Comparison of ENCODE assay signal across 1 cellular context in the genomic region with DNA sequence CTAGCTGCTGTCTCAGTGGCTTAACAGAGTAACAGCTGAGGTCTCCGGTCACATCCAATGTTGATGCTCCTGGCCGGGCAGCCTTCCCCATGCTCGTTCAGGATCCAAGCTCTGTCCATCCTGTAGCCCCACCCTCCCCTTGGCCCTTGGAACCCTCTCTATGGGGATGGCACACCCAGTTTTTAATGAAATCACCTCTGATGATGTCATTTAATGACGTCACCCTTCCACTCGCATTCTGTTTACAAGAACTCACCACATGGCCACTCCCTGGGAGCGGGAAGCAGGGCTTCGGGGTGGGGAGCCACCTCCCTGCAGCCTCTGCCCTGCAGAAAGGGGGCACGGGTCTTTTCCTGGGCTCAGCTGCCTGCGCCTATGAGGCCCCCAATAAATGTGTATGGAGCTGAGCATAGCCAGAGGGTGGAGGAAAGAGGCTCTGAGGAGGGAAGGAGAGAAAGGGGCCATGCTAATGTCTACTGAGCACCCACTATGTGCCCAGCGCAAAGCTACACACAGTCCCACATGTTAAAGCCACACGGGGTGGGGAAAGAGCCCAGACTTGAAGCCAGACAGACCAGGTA.
TF ChIP-seq lines count a peak whose summit lies in the region.

No MANE protein-coding gene starts in this region.

TF ChIP-seq in HEK293, 187 proteins besides CTCF, POLR2A, EP300 and RAD21 (continued from another document and continues in another):
- TF ChIP-seq ZNF518A (tag by site-specific recombination; conservative IDR thresholded peaks at IDR 0.05; ENCODE audit: low read depth) (0 out of 2 replicates have a peak, but pooled peaks have one; percentile 35), ZNF174 (tag by site-specific recombination; IDR thresholded peaks at IDR 0.05) (no peak), KLF16 (tag by site-specific recombination; IDR thresholded peaks at IDR 0.05) (0 out of 2 replicates have a peak, but pooled peaks have one; percentile 50), ZBTB21 (tag by site-specific recombination; IDR thresholded peaks at IDR 0.05) (peak; percentile 96), BCL11A (tag by site-specific recombination; IDR thresholded peaks at IDR 0.05; ENCODE audit: low read depth) (no peak), PRDM10 (tag by site-specific recombination; IDR thresholded peaks at IDR 0.05) (peak; percentile 34), ZNF248 (tag by site-specific recombination; IDR thresholded peaks at IDR 0.05) (no peak), ZNF423 (tag by site-specific recombination; IDR thresholded peaks at IDR 0.05) (no peak), ZNF660 (tag by site-specific recombination; IDR thresholded peaks at IDR 0.05) (no peak; the same call in 1 of the 2 replicates), ZNF777 (tag by site-specific recombination; IDR thresholded peaks at IDR 0.05; ENCODE audit: borderline replicate concordance) (no peak), ZNF292 (tag by site-specific recombination; IDR thresholded peaks at IDR 0.05; ENCODE audit: borderline replicate concordance, low read depth) (no peak), SP3 (tag by site-specific recombination; IDR thresholded peaks at IDR 0.05) (peak; percentile 59), ZNF24 (tag by site-specific recombination; IDR thresholded peaks at IDR 0.05) (0 out of 2 replicates have a peak, but pooled peaks have one; percentile 29), ZNF837 (tag by site-specific recombination; IDR thresholded peaks at IDR 0.05) (no peak), ZNF366 (tag by site-specific recombination; conservative IDR thresholded peaks at IDR 0.05) (peak; percentile 89), SALL2 (tag by site-specific recombination; IDR thresholded peaks at IDR 0.05; ENCODE audit: borderline replicate concordance) (no peak), ZNF184 (tag by site-specific recombination; IDR thresholded peaks at IDR 0.05) (0 out of 2 replicates have a peak, but pooled peaks have one; percentile 48), RBAK (tag by site-specific recombination; IDR thresholded peaks at IDR 0.05) (no peak), TRIM28 (IDR thresholded peaks at IDR 0.05; ENCODE audit: borderline replicate concordance, low read length) (no peak), KLF8 (tag by site-specific recombination; IDR thresholded peaks at IDR 0.05) (0 out of 2 replicates have a peak, but pooled peaks have one; percentile 39), ATF2 (tag by site-specific recombination; IDR thresholded peaks at IDR 0.05; ENCODE audit: low read depth) (peak; percentile 98), ZNF221 (tag by site-specific recombination; IDR thresholded peaks at IDR 0.05; ENCODE audit: borderline replicate concordance) (no peak), ZBTB48 (tag by site-specific recombination; IDR thresholded peaks at IDR 0.05) (no peak), MZF1 (tag by site-specific recombination; IDR thresholded peaks at IDR 0.05; ENCODE audit: borderline replicate concordance) (no peak), ZNF280C (tag by site-specific recombination; IDR thresholded peaks at IDR 0.05) (no peak), HOXC10 (CRISPR knock-in tag; IDR thresholded peaks at IDR 0.05) (no peak), ZFP69B (tag by site-specific recombination; IDR thresholded peaks at IDR 0.05) (0 out of 2 replicates have a peak, but pooled peaks have one; percentile 23), ZNF785 (tag by site-specific recombination; IDR thresholded peaks at IDR 0.05) (no peak), KLF1 (tag by site-specific recombination; IDR thresholded peaks at IDR 0.05) (peak; percentile 95), ZSCAN23 (tag by site-specific recombination; IDR thresholded peaks at IDR 0.05) (0 out of 2 replicates have a peak, but pooled peaks have one; percentile 32), ZNF155 (tag by site-specific recombination; IDR thresholded peaks at IDR 0.05) (no peak), ZNF530 (tag by site-specific recombination; IDR thresholded peaks at IDR 0.05; ENCODE audit: low read depth) (no peak), ZXDB (tag by site-specific recombination; IDR thresholded peaks at IDR 0.05) (no peak)
- TF ChIP-seq, protein P1, sequence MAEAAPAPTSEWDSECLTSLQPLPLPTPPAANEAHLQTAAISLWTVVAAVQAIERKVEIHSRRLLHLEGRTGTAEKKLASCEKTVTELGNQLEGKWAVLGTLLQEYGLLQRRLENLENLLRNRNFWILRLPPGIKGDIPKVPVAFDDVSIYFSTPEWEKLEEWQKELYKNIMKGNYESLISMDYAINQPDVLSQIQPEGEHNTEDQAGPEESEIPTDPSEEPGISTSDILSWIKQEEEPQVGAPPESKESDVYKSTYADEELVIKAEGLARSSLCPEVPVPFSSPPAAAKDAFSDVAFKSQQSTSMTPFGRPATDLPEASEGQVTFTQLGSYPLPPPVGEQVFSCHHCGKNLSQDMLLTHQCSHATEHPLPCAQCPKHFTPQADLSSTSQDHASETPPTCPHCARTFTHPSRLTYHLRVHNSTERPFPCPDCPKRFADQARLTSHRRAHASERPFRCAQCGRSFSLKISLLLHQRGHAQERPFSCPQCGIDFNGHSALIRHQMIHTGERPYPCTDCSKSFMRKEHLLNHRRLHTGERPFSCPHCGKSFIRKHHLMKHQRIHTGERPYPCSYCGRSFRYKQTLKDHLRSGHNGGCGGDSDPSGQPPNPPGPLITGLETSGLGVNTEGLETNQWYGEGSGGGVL (tag by site-specific recombination; IDR thresholded peaks at IDR 0.05), result peak; percentile 72
- TF ChIP-seq, protein P2, sequence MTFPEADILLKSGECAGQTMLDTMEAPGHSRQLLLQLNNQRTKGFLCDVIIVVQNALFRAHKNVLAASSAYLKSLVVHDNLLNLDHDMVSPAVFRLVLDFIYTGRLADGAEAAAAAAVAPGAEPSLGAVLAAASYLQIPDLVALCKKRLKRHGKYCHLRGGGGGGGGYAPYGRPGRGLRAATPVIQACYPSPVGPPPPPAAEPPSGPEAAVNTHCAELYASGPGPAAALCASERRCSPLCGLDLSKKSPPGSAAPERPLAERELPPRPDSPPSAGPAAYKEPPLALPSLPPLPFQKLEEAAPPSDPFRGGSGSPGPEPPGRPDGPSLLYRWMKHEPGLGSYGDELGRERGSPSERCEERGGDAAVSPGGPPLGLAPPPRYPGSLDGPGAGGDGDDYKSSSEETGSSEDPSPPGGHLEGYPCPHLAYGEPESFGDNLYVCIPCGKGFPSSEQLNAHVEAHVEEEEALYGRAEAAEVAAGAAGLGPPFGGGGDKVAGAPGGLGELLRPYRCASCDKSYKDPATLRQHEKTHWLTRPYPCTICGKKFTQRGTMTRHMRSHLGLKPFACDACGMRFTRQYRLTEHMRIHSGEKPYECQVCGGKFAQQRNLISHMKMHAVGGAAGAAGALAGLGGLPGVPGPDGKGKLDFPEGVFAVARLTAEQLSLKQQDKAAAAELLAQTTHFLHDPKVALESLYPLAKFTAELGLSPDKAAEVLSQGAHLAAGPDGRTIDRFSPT (tag by site-specific recombination; IDR thresholded peaks at IDR 0.05), result peak; percentile 76; the same call in 1 of the 2 replicates
- TF ChIP-seq, protein P3, sequence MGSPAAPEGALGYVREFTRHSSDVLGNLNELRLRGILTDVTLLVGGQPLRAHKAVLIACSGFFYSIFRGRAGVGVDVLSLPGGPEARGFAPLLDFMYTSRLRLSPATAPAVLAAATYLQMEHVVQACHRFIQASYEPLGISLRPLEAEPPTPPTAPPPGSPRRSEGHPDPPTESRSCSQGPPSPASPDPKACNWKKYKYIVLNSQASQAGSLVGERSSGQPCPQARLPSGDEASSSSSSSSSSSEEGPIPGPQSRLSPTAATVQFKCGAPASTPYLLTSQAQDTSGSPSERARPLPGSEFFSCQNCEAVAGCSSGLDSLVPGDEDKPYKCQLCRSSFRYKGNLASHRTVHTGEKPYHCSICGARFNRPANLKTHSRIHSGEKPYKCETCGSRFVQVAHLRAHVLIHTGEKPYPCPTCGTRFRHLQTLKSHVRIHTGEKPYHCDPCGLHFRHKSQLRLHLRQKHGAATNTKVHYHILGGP (tag by site-specific recombination; IDR thresholded peaks at IDR 0.05), result no peak
- TF ChIP-seq, protein P4, sequence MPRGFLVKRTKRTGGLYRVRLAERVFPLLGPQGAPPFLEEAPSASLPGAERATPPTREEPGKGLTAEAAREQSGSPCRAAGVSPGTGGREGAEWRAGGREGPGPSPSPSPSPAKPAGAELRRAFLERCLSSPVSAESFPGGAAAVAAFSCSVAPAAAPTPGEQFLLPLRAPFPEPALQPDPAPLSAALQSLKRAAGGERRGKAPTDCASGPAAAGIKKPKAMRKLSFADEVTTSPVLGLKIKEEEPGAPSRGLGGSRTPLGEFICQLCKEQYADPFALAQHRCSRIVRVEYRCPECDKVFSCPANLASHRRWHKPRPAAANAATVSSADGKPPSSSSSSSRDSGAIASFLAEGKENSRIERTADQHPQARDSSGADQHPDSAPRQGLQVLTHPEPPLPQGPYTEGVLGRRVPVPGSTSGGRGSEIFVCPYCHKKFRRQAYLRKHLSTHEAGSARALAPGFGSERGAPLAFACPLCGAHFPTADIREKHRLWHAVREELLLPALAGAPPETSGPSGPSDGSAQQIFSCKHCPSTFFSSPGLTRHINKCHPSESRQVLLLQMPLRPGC (tag by site-specific recombination; IDR thresholded peaks at IDR 0.05), result 0 out of 2 replicates have a peak, but pooled peaks have one; percentile 52
